Comparison of ENCODE assay signal across 9 cellular contexts in the genomic region with DNA sequence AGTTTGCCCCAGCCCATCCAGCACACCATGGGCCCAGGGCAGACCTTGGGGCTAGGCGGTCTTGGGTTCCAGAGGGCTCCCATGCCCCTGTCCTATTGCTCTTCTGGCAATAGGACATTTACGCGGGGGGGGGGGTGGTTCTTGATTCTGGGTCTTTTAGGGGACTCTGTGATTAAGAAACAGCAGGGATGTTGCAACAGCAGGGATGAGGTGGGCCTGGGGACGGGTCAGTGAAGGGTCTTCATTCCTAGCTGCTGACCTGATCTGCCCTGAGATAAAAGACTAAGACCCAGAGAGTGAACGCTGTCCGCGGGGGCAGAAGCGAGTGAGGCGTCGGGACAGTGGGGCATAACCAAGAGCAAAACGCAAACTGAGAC. TPM values are rescaled to one million over a fixed set of nuclear protein-coding genes. Genes with fewer than 3 reads are reported as not detected.
DNase-seq lines count a peak whose midpoint lies in the region; ATAC-seq and TF ChIP-seq lines count a peak whose summit lies in the region.
"Had no signal": no experiment of that assay in that cellular context is flagged by ENCODE, and none has a peak within 500 bp of the region (broad histone marks: within the 10 kb centered on the region; RNA-seq: fewer than 3 reads in every experiment).

No MANE protein-coding gene starts in this region.

- H3K9me3 ChIP-seq in lower lobe of right lung (no peaks in the 10 kb centered on the region), thyroid gland (no peaks in the 10 kb centered on the region)

- peak overlapping the region; percentile 65 for H3K4me3 ChIP-seq in lower lobe of right lung
- peak overlapping the region in 1 of 3 donors; percentile 50 for H3K4me3 ChIP-seq in thyroid gland (replicated peaks in 1 of 3)

- TF ChIP-seq CTCF in brain (conservative IDR thresholded peaks at IDR 0.05) (no peak), lower lobe of right lung (IDR thresholded peaks at IDR 0.05) (no peak), thyroid gland (IDR thresholded peaks at IDR 0.05) (no peak)

- ATAC-seq in lower lobe of right lung: no peak
- ATAC-seq in GM18502 (IDR thresholded peaks at IDR 0.05; ENCODE audit: poor library complexity, unreplicated experiment): no peak

- H3K36me3 ChIP-seq in lower lobe of right lung: no peaks in the 10 kb centered on the region
- no peaks in the 10 kb centered on the region for H3K36me3 ChIP-seq in thyroid gland

- H3K27me3 Mint-ChIP-seq in activated CD4-positive, alpha-beta T cell treated with anti-CD3 and anti-CD28 coated beads, Interleukin-2, amount 10 ng/mL, durations not matched to agents 24 days and 14 days: peaks cover 57% of the 10 kb centered on the region
- H3K27me3 Mint-ChIP-seq in brain: peaks cover 56% of the 10 kb centered on the region

- 7 to 12% methylated on average over 11 of the region's 11 CpGs for WGBS in thyroid gland, 2 donors

- TF ChIP-seq POLR2A in thyroid gland (IDR thresholded peaks at IDR 0.05): no peak

- peaks cover 20% of the 10 kb centered on the region for H3K4me1 ChIP-seq in lower lobe of right lung
- H3K4me1 ChIP-seq in thyroid gland: peaks cover 21 to 25% of the 10 kb centered on the region in 2 donors

- H3K4me1 Mint-ChIP-seq in activated CD4-positive, alpha-beta T cell treated with anti-CD3 and anti-CD28 coated beads, Interleukin-2, amount 10 ng/mL, durations not matched to agents 24 days and 14 days: peaks cover 6% of the 10 kb centered on the region
- H3K4me1 Mint-ChIP-seq in brain: peaks cover 39% of the 10 kb centered on the region

- peak overlapping the region; percentile 67 for H3K4me3 Mint-ChIP-seq in activated CD4-positive, alpha-beta T cell treated with anti-CD3 and anti-CD28 coated beads, Interleukin-2, amount 10 ng/mL, durations not matched to agents 24 days and 14 days
- H3K4me3 Mint-ChIP-seq in brain: peak overlapping the region; percentile 83 to 97 (median 91)

- no peaks in the 10 kb centered on the region for H3K9me3 Mint-ChIP-seq in activated CD4-positive, alpha-beta T cell treated with anti-CD3 and anti-CD28 coated beads, Interleukin-2, amount 10 ng/mL, durations not matched to agents 24 days and 14 days
- no peaks in the 10 kb centered on the region for H3K9me3 Mint-ChIP-seq in brain

- H3K36me3 Mint-ChIP-seq in activated CD4-positive, alpha-beta T cell treated with anti-CD3 and anti-CD28 coated beads, Interleukin-2, amount 10 ng/mL, durations not matched to agents 24 days and 14 days (ENCODE audit: low read depth): no peaks in the 10 kb centered on the region
- H3K36me3 Mint-ChIP-seq in brain: peaks cover under 1% of the 10 kb centered on the region

- H3K27me3 ChIP-seq in lower lobe of right lung (ENCODE audit: low read depth) (peaks cover 25% of the 10 kb centered on the region), thyroid gland (no peaks in the 10 kb centered on the region)

- DNase-seq in activated CD4-positive, alpha-beta T cell treated with anti-CD3 and anti-CD28 coated beads, Interleukin-2, amount 10 ng/mL, durations not matched to agents 24 days and 14 days: no peak
- no peak for DNase-seq in activated CD4-positive, alpha-beta T cell treated with anti-CD3 and anti-CD28 coated beads, Interleukin-2, amount 50 U/mL, for 48 hours
- no peak for DNase-seq in lower lobe of right lung
- DNase-seq in thyroid gland: no peak
- DNase-seq in activated gamma-delta T cell (lab: John Stamatoyannopoulos, UW): no peak
- no peak for DNase-seq in HT-29 (ENCODE audit: low spot score)

- peak overlapping the region; percentile 74 for H3K27ac ChIP-seq in lower lobe of right lung
- peak overlapping the region in 2 of 3 donors; percentile 24 to 77 for H3K27ac ChIP-seq in thyroid gland

- intact Hi-C loops in activated CD4-positive, alpha-beta T cell treated with anti-CD3 and anti-CD28 coated beads, Interleukin-2, amount 10 ng/mL, durations not matched to agents 24 days and 14 days (cut with micrococcal nuclease): loop anchor here (2.0 kb wide), 1 partner anchor 13 kb away; no protein-coding TSS in a partner anchor
- intact Hi-C loops in lower lobe of right lung (cut with DNase I): no loop called here
- intact Hi-C loops in thyroid gland (cut with DNase I): no loop called here

- no peak overlapping the region for H3K27ac Mint-ChIP-seq in activated CD4-positive, alpha-beta T cell treated with anti-CD3 and anti-CD28 coated beads, Interleukin-2, amount 10 ng/mL, durations not matched to agents 24 days and 14 days
- peak overlapping the region in 2 of 5 experiments; percentile 21 to 46 for H3K27ac Mint-ChIP-seq in brain

RNA-seq across cellular contexts. Expression of gene ADAMTS15, which starts 0.4 kb away (rescaled TPM):
- total RNA-seq in activated CD4-positive, alpha-beta T cell treated with anti-CD3 and anti-CD28 coated beads, Interleukin-2, amount 10 ng/mL, durations not matched to agents 24 days and 14 days: 0.02 TPM in 1 of 2 replicates, not detected in the other
- polyA plus RNA-seq in brain (ENCODE audit: insufficient read depth, low read depth, low replicate concordance): 1.3 TPM
- total RNA-seq in lower lobe of right lung: 8.4 TPM
- total RNA-seq in thyroid gland: 10 to 100 TPM; 11.2 to 29.2 (median 23.5) TPM
- not detected in 2 replicates for total RNA-seq in HT-29 (2014; rRNA removed; shearing (Covaris generic))

RNA-seq across cellular contexts. Expression of gene ADAMTS8, which starts 19.6 kb away (rescaled TPM):
- not detected in 2 replicates for total RNA-seq in activated CD4-positive, alpha-beta T cell treated with anti-CD3 and anti-CD28 coated beads, Interleukin-2, amount 10 ng/mL, durations not matched to agents 24 days and 14 days
- polyA plus RNA-seq in brain (ENCODE audit: insufficient read depth, low read depth, low replicate concordance): 4.0 TPM
- total RNA-seq in lower lobe of right lung (23.0 TPM), thyroid gland (under 1 TPM in 2 of 4 donors, not detected in 2; 0.38 to 0.56 TPM)
- not detected in 2 replicates for total RNA-seq in HT-29 (2014; rRNA removed; shearing (Covaris generic))
- total RNA-seq: M059J had no signal

Comparison
In these comparisons a context has a peak if more than half of its experiments do, and no peak if none do; other contexts are left out.
1. RNA of gene ADAMTS8, which starts 19.6 kb away (total RNA-seq): 23.0 TPM in lower lobe of right lung (single experiment); 0.38 to 0.56 TPM in thyroid gland, not detected in activated CD4-positive, alpha-beta T cell treated with anti-CD3 and anti-CD28 coated beads, Interleukin-2, amount 10 ng/mL, durations not matched to agents 24 days and 14 days and not detected in HT-29; every median in the first group is over 10 times any median in the second.